23 cellular contexts compared by ENCODE assay signal in the genomic region with DNA sequence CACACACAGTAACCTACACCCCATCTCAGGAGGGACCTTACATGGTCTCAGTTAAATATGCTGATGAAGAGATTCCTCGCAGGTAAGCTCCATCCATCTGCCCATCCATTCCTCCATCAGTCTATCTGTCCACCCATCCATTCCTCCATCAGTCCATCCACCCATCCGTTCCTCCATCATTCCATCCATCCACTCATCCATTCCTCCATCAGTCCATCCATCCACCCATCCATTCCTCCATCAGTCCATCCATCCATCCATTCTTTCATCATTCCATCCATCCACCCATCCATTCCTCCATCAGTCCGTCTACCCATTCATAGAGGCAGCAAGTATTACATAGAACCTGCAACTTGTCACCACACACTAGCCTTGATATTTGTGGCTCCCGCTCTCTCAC.
DNase-seq lines count a peak whose midpoint lies in the region; ATAC-seq, FAIRE-seq and TF ChIP-seq lines count a peak whose summit lies in the region.
"Had no signal": no experiment of that assay in that cellular context is flagged by ENCODE, and none has a peak within 500 bp of the region (broad histone marks: within the 10 kb centered on the region; RNA-seq: fewer than 3 reads in every experiment).

No MANE protein-coding gene starts in this region.

- H3K27ac Mint-ChIP-seq in WTC11, result 0 out of 2 replicates have a peak overlapping the region, but pooled peaks have one; percentile 1
- peak overlapping the region; percentile 54 for H3K27ac Mint-ChIP-seq in type B pancreatic cell
- H3K27ac Mint-ChIP-seq: CD4-positive, alpha-beta T cell had no signal

- H4K20me1 ChIP-seq in HepG2 (ENCODE audit: insufficient read depth, low read length), result peaks cover 9% of the 10 kb centered on the region

- H3K4me3 ChIP-seq in HepG2 (replicated peaks in 1 of 3; ENCODE audit: insufficient read depth in 1 of 3, low read depth in 2 of 3, low read length in 3 of 3) (no peak overlapping the region), right lobe of liver (no peak overlapping the region)
- H3K4me3 ChIP-seq: BLaER1 treated with 17β-estradiol and CSF1 and Interleukin-3, amounts not matched to agents 10 nM and 100 nM; HAP-1 had no signal

- H3K9me3 ChIP-seq in HepG2 (ENCODE audit: low read length) (no peaks in the 10 kb centered on the region), right lobe of liver (no peaks in the 10 kb centered on the region)
- H3K9me3 ChIP-seq: BE2C, HAP-1 had no signal

- CTCF ChIA-PET in HepG2 (lab: Yijun Ruan, JAX; ENCODE audit: low intra/inter-chr PET ratio, low total read pairs), result no interaction called here
- CTCF ChIA-PET in WTC11 (lab: Charles Lee), result no interaction called here

- H3K27ac ChIP-seq in HepG2 (ENCODE audit: extremely low read length, insufficient read depth, low read length) (no peak overlapping the region), right lobe of liver (no peak overlapping the region)
- H3K27ac ChIP-seq: 22Rv1; BLaER1 treated with 17β-estradiol and CSF1 and Interleukin-3, amounts not matched to agents 10 nM and 100 nM had no signal

- H3K9me3 Mint-ChIP-seq in WTC11 (no peaks in the 10 kb centered on the region), type B pancreatic cell (no peaks in the 10 kb centered on the region)
- H3K9me3 Mint-ChIP-seq: CD4-positive, alpha-beta T cell; CD8-positive, alpha-beta memory T cell had no signal

- no peak overlapping the region for H2AFZ ChIP-seq in HepG2 (ENCODE audit: low read length)

- in situ Hi-C loops in HepG2 (cut with HindIII; ENCODE audit: extremely low pct_ligation_motif_present, low pct_unique_long_range_greater_than_20kb), result no loop called here

- WGBS in HepG2 (ENCODE audit: low lambda C conversion rate), result over 99% methylated on average over 4 of the region's 4 CpGs
- WGBS in right lobe of liver (ENCODE audit: insufficient coverage, low coverage, low lambda C conversion rate, missing lambda C conversion rate), result 100% methylated on average over 4 of the region's 4 CpGs

- H3K36me3 Mint-ChIP-seq in WTC11 (peaks cover 64% of the 10 kb centered on the region), type B pancreatic cell (peaks cover 53% of the 10 kb centered on the region)

- H3K27me3 ChIP-seq in HepG2 (ENCODE audit: control insufficient read depth in 1 of 2, insufficient read depth in 2 of 2, low read length in 2 of 2) (no peaks in the 10 kb centered on the region), right lobe of liver (no peaks in the 10 kb centered on the region)
- H3K27me3 ChIP-seq: BE2C; BLaER1 treated with 17β-estradiol and CSF1 and Interleukin-3, amounts not matched to agents 10 nM and 100 nM had no signal

- ATAC-seq in HepG2, result no peak
- ATAC-seq in right lobe of liver, result no peak
- no peak for ATAC-seq in WTC11

- TF ChIP-seq CTCF in HepG2 (CRISPR knock-in tag; IDR thresholded peaks at IDR 0.05), result no peak
- TF ChIP-seq CTCF in right lobe of liver (IDR thresholded peaks at IDR 0.05), result no peak
- no peak for TF ChIP-seq CTCF in WTC11 (IDR thresholded peaks at IDR 0.05)
- TF ChIP-seq CTCF in type B pancreatic cell (conservative IDR thresholded peaks at IDR 0.05), result no peak

- BruUV-seq in HepG2 (replicated peaks; lab: Mats Ljungman, UMichigan), result no TSS peak

- peaks cover 3% of the 10 kb centered on the region for H3K79me2 ChIP-seq in HepG2 (ENCODE audit: insufficient read depth, low read length)

- no peaks in the 10 kb centered on the region for H3K4me1 ChIP-seq in HepG2 (ENCODE audit: insufficient read depth, low read length)
- peaks cover 0 to 11% (median 2%) of the 10 kb centered on the region in 4 donors for H3K4me1 ChIP-seq in right lobe of liver
- H3K4me1 ChIP-seq: BE2C, HAP-1 had no signal

- H3K4me1 Mint-ChIP-seq in WTC11 (no peaks in the 10 kb centered on the region; the same call in 1 of the 2 replicates), type B pancreatic cell (ENCODE audit: unreplicated experiment) (no peaks in the 10 kb centered on the region)

- TF ChIP-seq POLR2A in HepG2 (IDR thresholded peaks at IDR 0.05; ENCODE audit: insufficient read depth in 1 of 2, low read depth in 2 of 2, low read length in 2 of 2) (no peak), right lobe of liver (IDR thresholded peaks at IDR 0.05) (no peak)

- no peaks in the 10 kb centered on the region for H3K27me3 Mint-ChIP-seq in WTC11 (ENCODE audit: low read depth)
- no peaks in the 10 kb centered on the region for H3K27me3 Mint-ChIP-seq in type B pancreatic cell
- H3K27me3 Mint-ChIP-seq: CD4-positive, alpha-beta T cell had no signal

- POLR2A ChIA-PET in HepG2 (lab: Yijun Ruan, JAX), result no interaction called here
- POLR2A ChIA-PET in WTC11 (lab: Charles Lee), result no interaction called here

- H3K4me2 ChIP-seq in HepG2 (ENCODE audit: low read depth, low read length), result no peak overlapping the region
- H3K4me2 ChIP-seq: BLaER1 treated with 17β-estradiol and CSF1 and Interleukin-3, amounts not matched to agents 10 nM and 100 nM had no signal

- H3K4me3 Mint-ChIP-seq in WTC11, result no peak overlapping the region
- H3K4me3 Mint-ChIP-seq in type B pancreatic cell, result no peak overlapping the region
- H3K4me3 Mint-ChIP-seq: CD14-positive monocyte; CD4-positive, alpha-beta T cell; CD8-positive, alpha-beta memory T cell had no signal

- no peak for DNase-seq in HepG2 (ENCODE audit: low spot score)
- no peak for DNase-seq in right lobe of liver
- no peak for DNase-seq in WTC11 (ENCODE audit: low spot score)
- DNase-seq in type B pancreatic cell (ENCODE audit: extremely low spot score, unreplicated experiment), result no peak
- DNase-seq in NCI-H1417 (lab: John Stamatoyannopoulos, UW), result no peak
- no peak for DNase-seq in NAMALWA (ENCODE audit: low spot score)
- DNase-seq: ACHN; AML-193; BE2C; CD4-positive, alpha-beta T cell; CD8-positive, alpha-beta memory T cell; DMS53; DMS79 treated with DMSO at 0.1 percent for 48 hours; GF-D8; GOT3 had no signal

- TF ChIP-seq RAD21 in HepG2 (CRISPR knock-in tag; IDR thresholded peaks at IDR 0.05), result no peak

- H3K36me3 ChIP-seq in HepG2 (replicated peaks in 1 of 2; ENCODE audit: control insufficient read depth in 1 of 2, insufficient read depth in 2 of 2, low read length in 2 of 2) (peaks cover 60 to 91% of the 10 kb centered on the region in 2 experiments), right lobe of liver (peaks cover 14 to 53% (median 27%) of the 10 kb centered on the region in 4 donors)
- H3K36me3 ChIP-seq: BE2C had no signal

- no peak for TF ChIP-seq EP300 in HepG2 (IDR thresholded peaks at IDR 0.05; ENCODE audit: low read depth in 2 of 2, low read length in 2 of 2)
- no peak for TF ChIP-seq EP300 in HepG2 (CRISPR knock-in tag; IDR thresholded peaks at IDR 0.05; ENCODE audit: borderline replicate concordance)

- FAIRE-seq in HepG2 (lab: Jason Lieb, UNC), result no peak
- FAIRE-seq: A204.1, GM12891, GM18507, H54 had no signal

- intact Hi-C loops in HepG2 (cut with micrococcal nuclease; ENCODE audit: unreplicated experiment) (no loop called here), right lobe of liver (cut with DNase I) (no loop called here)

- H3K9ac ChIP-seq in HepG2 (ENCODE audit: insufficient read depth, low read depth, low read length), result no peak overlapping the region
- H3K9ac ChIP-seq: BLaER1 treated with 17β-estradiol and CSF1 and Interleukin-3, amounts not matched to agents 10 nM and 100 nM had no signal

TF ChIP-seq in HepG2, 621 proteins besides CTCF, POLR2A, EP300 and RAD21:
- no peak for TF ChIP-seq ATF1 (CRISPR knock-in tag; IDR thresholded peaks at IDR 0.05)
- TF ChIP-seq TEAD3 (CRISPR knock-in tag; optimal IDR thresholded peaks at IDR 0.05; ENCODE audit: borderline replicate concordance), result no peak
- peak; percentile 17 to 48; a peak in 1 of 4 replicates for TF ChIP-seq MAFK (conservative IDR thresholded peaks at IDR 0.05 in 1 of 2, IDR thresholded peaks at IDR 0.05 in 1 of 2; ENCODE audit: low read length in 2 of 2)
- TF ChIP-seq MAFF (IDR thresholded peaks at IDR 0.05; ENCODE audit: low read depth, low read length), result 0 out of 2 replicates have a peak, but pooled peaks have one; percentile 13

TF ChIP-seq in WTC11, 78 proteins besides CTCF, POLR2A, EP300 and RAD21 (continues in another document):
- TF ChIP-seq, protein P1, sequence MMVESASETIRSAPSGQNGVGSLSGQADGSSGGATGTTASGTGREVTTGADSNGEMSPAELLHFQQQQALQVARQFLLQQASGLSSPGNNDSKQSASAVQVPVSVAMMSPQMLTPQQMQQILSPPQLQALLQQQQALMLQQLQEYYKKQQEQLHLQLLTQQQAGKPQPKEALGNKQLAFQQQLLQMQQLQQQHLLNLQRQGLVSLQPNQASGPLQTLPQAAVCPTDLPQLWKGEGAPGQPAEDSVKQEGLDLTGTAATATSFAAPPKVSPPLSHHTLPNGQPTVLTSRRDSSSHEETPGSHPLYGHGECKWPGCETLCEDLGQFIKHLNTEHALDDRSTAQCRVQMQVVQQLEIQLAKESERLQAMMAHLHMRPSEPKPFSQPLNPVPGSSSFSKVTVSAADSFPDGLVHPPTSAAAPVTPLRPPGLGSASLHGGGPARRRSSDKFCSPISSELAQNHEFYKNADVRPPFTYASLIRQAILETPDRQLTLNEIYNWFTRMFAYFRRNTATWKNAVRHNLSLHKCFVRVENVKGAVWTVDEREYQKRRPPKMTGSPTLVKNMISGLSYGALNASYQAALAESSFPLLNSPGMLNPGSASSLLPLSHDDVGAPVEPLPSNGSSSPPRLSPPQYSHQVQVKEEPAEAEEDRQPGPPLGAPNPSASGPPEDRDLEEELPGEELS (CRISPR knock-in tag; IDR thresholded peaks at IDR 0.05), result no peak
- TF ChIP-seq ZNF423 (CRISPR knock-in tag; IDR thresholded peaks at IDR 0.05) (no peak), TP53 (CRISPR knock-in tag; IDR thresholded peaks at IDR 0.05) (no peak), CREM (CRISPR knock-in tag; IDR thresholded peaks at IDR 0.05) (no peak), ZNF232 (CRISPR knock-in tag; IDR thresholded peaks at IDR 0.05) (no peak), CBFB (CRISPR knock-in tag; IDR thresholded peaks at IDR 0.05; ENCODE audit: low read depth) (no peak), ZNF416 (CRISPR knock-in tag; IDR thresholded peaks at IDR 0.05) (no peak), NR3C1 (CRISPR knock-in tag; conservative IDR thresholded peaks at IDR 0.05; ENCODE audit: low read depth) (no peak), OVOL2 (CRISPR knock-in tag; IDR thresholded peaks at IDR 0.05; ENCODE audit: borderline replicate concordance) (no peak), SP1 (CRISPR knock-in tag; conservative IDR thresholded peaks at IDR 0.05) (no peak), ZNF121 (CRISPR knock-in tag; IDR thresholded peaks at IDR 0.05) (no peak)
- TF ChIP-seq, protein P2, sequence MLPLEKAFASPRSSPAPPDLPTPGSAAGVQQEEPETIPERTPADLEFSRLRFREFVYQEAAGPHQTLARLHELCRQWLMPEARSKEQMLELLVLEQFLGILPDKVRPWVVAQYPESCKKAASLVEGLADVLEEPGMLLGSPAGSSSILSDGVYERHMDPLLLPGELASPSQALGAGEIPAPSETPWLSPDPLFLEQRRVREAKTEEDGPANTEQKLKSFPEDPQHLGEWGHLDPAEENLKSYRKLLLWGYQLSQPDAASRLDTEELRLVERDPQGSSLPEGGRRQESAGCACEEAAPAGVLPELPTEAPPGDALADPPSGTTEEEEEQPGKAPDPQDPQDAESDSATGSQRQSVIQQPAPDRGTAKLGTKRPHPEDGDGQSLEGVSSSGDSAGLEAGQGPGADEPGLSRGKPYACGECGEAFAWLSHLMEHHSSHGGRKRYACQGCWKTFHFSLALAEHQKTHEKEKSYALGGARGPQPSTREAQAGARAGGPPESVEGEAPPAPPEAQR (CRISPR knock-in tag; IDR thresholded peaks at IDR 0.05), result no peak
